In the genomic region with DNA sequence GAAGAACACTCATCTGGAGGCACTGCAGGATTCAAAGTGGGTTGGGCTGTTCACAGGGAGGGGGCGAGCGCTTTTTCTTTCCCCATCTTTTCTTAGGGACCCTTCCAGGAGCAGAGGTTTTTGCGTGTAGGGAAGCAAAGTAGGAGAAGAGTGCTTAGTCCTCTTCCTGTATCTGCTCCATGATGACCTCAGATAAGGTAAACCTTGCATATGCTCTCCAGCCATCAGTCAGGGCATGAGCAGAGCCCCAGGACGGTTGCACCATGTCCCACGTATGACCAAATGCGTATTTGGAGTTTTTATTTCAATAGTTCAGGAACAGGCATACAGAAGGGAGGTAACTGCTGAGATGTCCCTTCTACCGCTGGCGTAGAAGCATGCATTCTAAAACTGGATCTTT, we compare ENCODE assay signal across 18 cellular contexts.
DNase-seq lines count a peak whose midpoint lies in the region; TF ChIP-seq lines count a peak whose summit lies in the region.
"Had no signal": no experiment of that assay in that cellular context is flagged by ENCODE, and none has a peak within 500 bp of the region (broad histone marks: within the 10 kb centered on the region; RNA-seq: fewer than 3 reads in every experiment).

No MANE protein-coding gene starts in this region.

- H3K79me2 ChIP-seq in mammary epithelial cell (ENCODE audit: insufficient read depth, low read length), result no peaks in the 10 kb centered on the region

- H3K9me3 ChIP-seq in mammary epithelial cell (replicated peaks; ENCODE audit: insufficient read depth, low read length), result no peaks in the 10 kb centered on the region
- no peaks in the 10 kb centered on the region for H3K9me3 ChIP-seq in mesodermal cell (ENCODE audit: control insufficient read depth, low read length)
- no peaks in the 10 kb centered on the region for H3K9me3 ChIP-seq in stomach
- H3K9me3 ChIP-seq: Peyer's patch had no signal

- H3K4me3 ChIP-seq in mammary epithelial cell (replicated peaks in 1 of 3; ENCODE audit: insufficient read depth in 1 of 3, low read depth in 2 of 3, low read length in 3 of 3) (no peak overlapping the region), mesodermal cell (ENCODE audit: extremely low read depth, insufficient read depth, low read length, poor library complexity, severe bottlenecking) (no peak overlapping the region), stomach (no peak overlapping the region)
- H3K4me3 ChIP-seq: lung, Peyer's patch had no signal

- no peak for TF ChIP-seq POLR2A in stomach (IDR thresholded peaks at IDR 0.05)

- no peak for DNase-seq in HFFc6
- DNase-seq in mammary epithelial cell, result no peak
- no peak for DNase-seq in stomach
- DNase-seq in glutamatergic neuron, result no peak
- no peak for DNase-seq in nucleus accumbens (lab: John Stamatoyannopoulos, UW)
- no peak for DNase-seq in NCI-H1436 (lab: John Stamatoyannopoulos, UW)
- DNase-seq: activated CD4-positive, alpha-beta T cell treated with anti-CD3 and anti-CD28 coated beads for 4 hours; activated naive CD8-positive, alpha-beta T cell treated with anti-CD3 and anti-CD28 coated beads, Interleukin-2, amount 10 ng/mL, durations not matched to agents 7 days and 5 days; Karpas-422; NCI-H1694 treated with DMSO at 0.1 percent for 48 hours; NCI-H510A treated with DMSO at 0.1 percent for 48 hours; stimulated activated CD4-positive, alpha-beta T cell treated with anti-CD3 and anti-CD28 coated beads, Interleukin-15, amount 100 ng/mL, for 24 hours had no signal

- no peaks in the 10 kb centered on the region for H3K9me3 Mint-ChIP-seq in HFFc6
- no peaks in the 10 kb centered on the region for H3K9me3 Mint-ChIP-seq in glutamatergic neuron (ENCODE audit: unreplicated experiment)
- H3K9me3 Mint-ChIP-seq: activated naive CD8-positive, alpha-beta T cell treated with anti-CD3 and anti-CD28 coated beads, Interleukin-2, amount 10 ng/mL, durations not matched to agents 7 days and 5 days; T-helper 1 cell treated with Interleukin-12 subunit alpha and Interleukin-12 subunit beta and Interleukin-4 antibody, amounts not matched to agents 30 μg/mL and 1 μg/mL, for 36 hours had no signal

- H3K27me3 ChIP-seq in mammary epithelial cell (ENCODE audit: insufficient read depth, low read length) (no peaks in the 10 kb centered on the region), stomach (no peaks in the 10 kb centered on the region)
- H3K27me3 ChIP-seq: Peyer's patch had no signal

- BruUV-seq in mammary epithelial cell (replicated peaks; lab: Mats Ljungman, UMichigan), result no TSS peak

- dilution Hi-C loops in mammary epithelial cell (cut with HindIII; ENCODE audit: low sequenced_read_pairs), result no loop called here

- H3K9ac ChIP-seq in mammary epithelial cell (ENCODE audit: insufficient read depth, low read length), result no peak overlapping the region

- TF ChIP-seq CTCF in HFFc6 (IDR thresholded peaks at IDR 0.05), result no peak
- no peak for TF ChIP-seq CTCF in mammary epithelial cell (conservative IDR thresholded peaks at IDR 0.05 in 1 of 2, IDR thresholded peaks at IDR 0.05 in 1 of 2; ENCODE audit: extremely low read depth in 1 of 2, insufficient read depth in 1 of 2, low read depth in 1 of 2, low read length in 2 of 2)
- no peak for TF ChIP-seq CTCF in stomach (IDR thresholded peaks at IDR 0.05)
- no peak for TF ChIP-seq CTCF in glutamatergic neuron (IDR thresholded peaks at IDR 0.05; ENCODE audit: partially characterized antibody, unreplicated experiment)

- no peak for TF ChIP-seq EP300 in stomach (IDR thresholded peaks at IDR 0.05)

- peak overlapping the region; percentile 79 for H3K4me3 Mint-ChIP-seq in HFFc6
- no peak overlapping the region for H3K4me3 Mint-ChIP-seq in glutamatergic neuron (ENCODE audit: unreplicated experiment)
- H3K4me3 Mint-ChIP-seq: activated naive CD8-positive, alpha-beta T cell treated with anti-CD3 and anti-CD28 coated beads, Interleukin-2, amount 10 ng/mL, durations not matched to agents 7 days and 5 days; CD14-positive monocyte; T-helper 1 cell treated with Interleukin-12 subunit alpha and Interleukin-12 subunit beta and Interleukin-4 antibody, amounts not matched to agents 30 μg/mL and 1 μg/mL, for 36 hours had no signal

- CTCF ChIA-PET in mammary epithelial cell (lab: Charles Lee; ENCODE audit: low non-redundant PET), result interaction anchor here (0.6 kb wide), 1 partner anchor 57 kb away, joined by 3 read pairs; no protein-coding TSS in a partner anchor

- H3K27ac ChIP-seq in mammary epithelial cell (ENCODE audit: insufficient read depth, low read depth, low read length) (no peak overlapping the region), mesodermal cell (ENCODE audit: low read depth, low read length, severe bottlenecking) (peak overlapping the region; percentile 78), stomach (peak overlapping the region in 3 of 5 donors; percentile 12 to 70 (median 13))
- H3K27ac ChIP-seq: epithelial cell of prostate had no signal

- peaks cover 16% of the 10 kb centered on the region for H3K4me1 ChIP-seq in mammary epithelial cell (ENCODE audit: insufficient read depth, low read length)
- H3K4me1 ChIP-seq in mesodermal cell (ENCODE audit: control insufficient read depth, insufficient read depth, low read length, poor library complexity, severe bottlenecking), result peaks cover 34% of the 10 kb centered on the region
- peaks cover 15 to 31% (median 24%) of the 10 kb centered on the region in 4 donors for H3K4me1 ChIP-seq in stomach

- H3K27me3 Mint-ChIP-seq in HFFc6 (ENCODE audit: insufficient read depth) (no peaks in the 10 kb centered on the region), glutamatergic neuron (ENCODE audit: unreplicated experiment) (peaks cover 8% of the 10 kb centered on the region)

- H3K36me3 ChIP-seq in mammary epithelial cell (ENCODE audit: insufficient read depth, low read length) (no peaks in the 10 kb centered on the region), mesodermal cell (ENCODE audit: control insufficient read depth, insufficient read depth, low read length) (peaks cover 4% of the 10 kb centered on the region), stomach (no peaks in the 10 kb centered on the region)
- H3K36me3 ChIP-seq: Peyer's patch had no signal

- H3K27ac Mint-ChIP-seq in HFFc6, result peak overlapping the region; percentile 79
- no peak overlapping the region for H3K27ac Mint-ChIP-seq in glutamatergic neuron (ENCODE audit: unreplicated experiment)
- H3K27ac Mint-ChIP-seq: activated naive CD8-positive, alpha-beta T cell treated with anti-CD3 and anti-CD28 coated beads, Interleukin-2, amount 10 ng/mL, durations not matched to agents 7 days and 5 days; CD14-positive monocyte; T-helper 1 cell treated with Interleukin-12 subunit alpha and Interleukin-12 subunit beta and Interleukin-4 antibody, amounts not matched to agents 30 μg/mL and 1 μg/mL, for 36 hours had no signal

- H3K36me3 Mint-ChIP-seq in HFFc6 (ENCODE audit: low read depth) (no peaks in the 10 kb centered on the region), glutamatergic neuron (ENCODE audit: unreplicated experiment) (no peaks in the 10 kb centered on the region)
- H3K36me3 Mint-ChIP-seq: activated naive CD8-positive, alpha-beta T cell treated with anti-CD3 and anti-CD28 coated beads, Interleukin-2, amount 10 ng/mL, durations not matched to agents 7 days and 5 days; CD14-positive monocyte had no signal

- intact Hi-C loops in mammary epithelial cell (cut with micrococcal nuclease) (no loop called here), stomach (cut with DNase I; ENCODE audit: low total_unique reads) (no loop called here)

- no peaks in the 10 kb centered on the region for H4K20me1 ChIP-seq in mammary epithelial cell (ENCODE audit: insufficient read depth, low read length)

- H3K4me1 Mint-ChIP-seq in HFFc6 (ENCODE audit: low read depth) (peaks cover 31% of the 10 kb centered on the region), glutamatergic neuron (ENCODE audit: low read depth, unreplicated experiment) (no peaks in the 10 kb centered on the region)
- H3K4me1 Mint-ChIP-seq: activated naive CD8-positive, alpha-beta T cell treated with anti-CD3 and anti-CD28 coated beads, Interleukin-2, amount 10 ng/mL, durations not matched to agents 7 days and 5 days had no signal

- whole genome bisulfite sequencing in mammary epithelial cell (ENCODE audit: low coverage, missing lambda C conversion rate), result 35% methylated on average over 8 of the region's 8 CpGs
- WGBS in mesodermal cell (ENCODE audit: insufficient coverage in 2 of 2), 2 experiments, result 87 to 91% methylated on average over 7 of the region's 8 CpGs
- 42 to 65% (median 53%) methylated on average over 8 of the region's 8 CpGs for WGBS in stomach, 5 donors

- peak overlapping the region; percentile 17 for H3K4me2 ChIP-seq in mammary epithelial cell (ENCODE audit: insufficient read depth, low read depth, low read length)

- H2AFZ ChIP-seq in mammary epithelial cell (ENCODE audit: low read depth, low read length), result no peak overlapping the region

- in situ Hi-C loops in mammary epithelial cell (cut with MboI; ENCODE audit: low sequenced_read_pairs in 2 of 2), result loop anchor here in 1 of 2 donors (25.0 kb wide), 1 partner anchor 606 kb away; no protein-coding TSS in a partner anchor
